In genomic region chr15:47466357-47466756, GRCh38 we compare ENCODE assay signal across 13 cellular contexts.
DNase-seq lines count a peak whose midpoint lies in the region; FAIRE-seq and TF ChIP-seq lines count a peak whose summit lies in the region.
"Had no signal": no experiment of that assay in that cellular context is flagged by ENCODE, and none has a peak within 500 bp of the region (broad histone marks: within the 10 kb centered on the region; RNA-seq: fewer than 3 reads in every experiment).

No MANE protein-coding gene starts in this region.

- no peak overlapping the region for H3K9ac ChIP-seq in adipocyte (ENCODE audit: low read length)

- DNase-seq in HT1080 (ENCODE audit: low read depth) (peak; percentile 34), adipocyte (ENCODE audit: low read depth) (peak; percentile 16), fibroblast of the aortic adventitia (ENCODE audit: low read depth) (peak; percentile 70), small intestine (peak; percentile 6), NCI-H1048 (lab: John Stamatoyannopoulos, UW) (no peak), SIG-M5 (lab: John Stamatoyannopoulos, UW) (no peak), germinal center (ENCODE audit: low spot score) (no peak)
- DNase-seq: activated CD8-positive, alpha-beta T cell treated with anti-CD3 and anti-CD28 coated beads for 36 hours; activated effector memory CD4-positive, alpha-beta T cell treated with Interleukin-2 at 50 U/mL for 16 hours; aorta; NCI-H187 treated with DMSO at 0.1 percent for 48 hours; NCI-H510A treated with DMSO at 0.1 percent for 48 hours; ovary had no signal

- peaks cover 3% of the 10 kb centered on the region for H3K9me3 ChIP-seq in adipocyte (ENCODE audit: control insufficient read depth, low read length)
- H3K9me3 ChIP-seq in small intestine (ENCODE audit: control insufficient read depth, low read depth), result no peaks in the 10 kb centered on the region
- H3K9me3 ChIP-seq: ovary had no signal

- no peaks in the 10 kb centered on the region for H3K27me3 ChIP-seq in adipocyte (replicated peaks; ENCODE audit: control insufficient read depth, insufficient read depth, low read length)
- H3K27me3 ChIP-seq in small intestine (ENCODE audit: control insufficient read depth in 2 of 2, insufficient read depth in 2 of 2, low read length in 2 of 2), result no peaks in the 10 kb centered on the region
- H3K27me3 ChIP-seq: ovary had no signal

- 42 to 49% (median 45%) methylated on average over 1 of the region's 1 CpG for WGBS in small intestine, 3 donors

- H3K36me3 ChIP-seq in adipocyte (ENCODE audit: control insufficient read depth, insufficient read depth, low read length, severe bottlenecking) (no peaks in the 10 kb centered on the region), small intestine (ENCODE audit: control insufficient read depth in 2 of 2, insufficient read depth in 2 of 2, low read length in 2 of 2) (no peaks in the 10 kb centered on the region)
- H3K36me3 ChIP-seq: ovary had no signal

- no peaks in the 10 kb centered on the region for H3K4me1 ChIP-seq in adipocyte (ENCODE audit: control insufficient read depth, insufficient read depth, low read length)
- no peaks in the 10 kb centered on the region for H3K4me1 ChIP-seq in small intestine (ENCODE audit: control insufficient read depth in 2 of 2, insufficient read depth in 1 of 2, low read depth in 1 of 2, low read length in 1 of 2)

- FAIRE-seq in small intestine (lab: Jason Lieb, UNC), result no peak

- TF ChIP-seq CTCF in fibroblast of the aortic adventitia (IDR thresholded peaks at IDR 0.05; ENCODE audit: insufficient read depth, low read length), result no peak

- no peak overlapping the region for H3K27ac ChIP-seq in small intestine (ENCODE audit: low read depth in 1 of 2, low read length in 1 of 2)
- H3K27ac ChIP-seq: ovary had no signal

- H3K4me3 ChIP-seq in adipocyte (ENCODE audit: low read length) (no peak overlapping the region), fibroblast of the aortic adventitia (ENCODE audit: low read depth, low read length) (no peak overlapping the region), small intestine (ENCODE audit: low read depth in 1 of 2, low read length in 2 of 2) (no peak overlapping the region)
- H3K4me3 ChIP-seq: ovary had no signal

Comparison
In these comparisons a context has a peak if more than half of its experiments do, and no peak if none do; other contexts are left out.
1. DNase-seq: peak in HT1080 (single experiment), adipocyte (single experiment), fibroblast of the aortic adventitia (single experiment) and small intestine (single experiment); none in NCI-H1048 (single experiment), SIG-M5 (single experiment) and germinal center (single experiment).